25 cellular contexts compared by ENCODE assay signal in the genomic region with DNA sequence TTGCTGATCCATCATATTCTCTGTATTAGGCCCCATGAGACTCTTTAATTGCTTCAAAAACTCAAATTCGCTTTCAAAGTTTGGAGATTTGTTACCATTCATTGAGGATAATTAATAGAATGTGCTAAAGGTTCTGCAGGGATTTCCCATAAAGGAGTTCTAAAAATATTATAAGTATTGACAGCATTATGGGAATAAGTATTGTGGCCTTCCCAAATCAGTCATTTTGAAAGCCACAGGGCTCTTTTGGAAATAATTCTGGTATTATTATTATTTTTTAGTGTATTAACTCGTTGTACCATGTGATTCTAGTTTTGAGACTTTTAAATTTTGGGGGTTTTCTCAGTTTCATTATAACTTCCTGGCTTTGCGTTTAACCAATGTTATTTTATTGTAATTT.
"Had no signal": no experiment of that assay in that cellular context is flagged by ENCODE, and none has a peak within 500 bp of the region (broad histone marks: within the 10 kb centered on the region; RNA-seq: fewer than 3 reads in every experiment).

No MANE protein-coding gene starts in this region.

- H3K9ac ChIP-seq: neural progenitor cell, parathyroid adenoma had no signal

- H3K9me3 ChIP-seq: ovary, psoas muscle, right lobe of liver, sigmoid colon, stomach, thoracic aorta, thyroid gland, tibial nerve, upper lobe of left lung, vagina had no signal

- H3K4me1 ChIP-seq: neural progenitor cell, right lobe of liver, tibial nerve had no signal

- H3K4me3 ChIP-seq: neural progenitor cell, ovary, psoas muscle, right lobe of liver, sigmoid colon, stomach, thoracic aorta, thyroid gland, tibial nerve, upper lobe of left lung, vagina had no signal

- DNase-seq: natural killer cell; occipital lobe; ovary; posterior cingulate gyrus; psoas muscle; right cardiac atrium; right lobe of liver; sigmoid colon; small intestine; stimulated activated CD4-positive, alpha-beta T cell treated with anti-CD3 and anti-CD28 coated beads, Interleukin-15, amount 100 ng/mL, for 24 hours; stimulated activated CD4-positive, alpha-beta T cell treated with anti-CD3 and anti-CD28 coated beads, Interleukin-2, amount 100 ng/mL, for 24 hours; stimulated activated CD4-positive, alpha-beta T cell treated with anti-CD3 and anti-CD28 coated beads, Interleukin-2, amount 100 ng/mL, for 48 hours; stimulated activated CD4-positive, alpha-beta T cell treated with anti-CD3 and anti-CD28 coated beads, Interleukin-4, amount 100 ng/mL, for 24 hours; stimulated activated naive B cell treated with anti-CD40 and anti-IgM and Interleukin-4, amounts not matched to agents 10 μg/mL and 1 μg/mL and 100 μg/mL, for 72 hours; stimulated activated naive CD4-positive, alpha-beta T cell treated with Interleukin-2 at 50 U/mL for 16 hours; stomach; thyroid gland; trophoblast cell; upper lobe of left lung had no signal

- H3K27me3 ChIP-seq: neural progenitor cell, ovary, right lobe of liver, sigmoid colon, stomach, thyroid gland, tibial nerve, upper lobe of left lung, vagina had no signal

- ATAC-seq: natural killer cell; psoas muscle; right cardiac atrium; right lobe of liver; stimulated activated effector memory CD8-positive, alpha-beta T cell treated with anti-CD3 and anti-CD28 coated beads, Interleukin-12 subunit alpha, Interleukin-12 subunit beta, amount 100 ng/mL, for 72 hours; stimulated activated naive B cell treated with anti-CD40 and anti-IgM and Interleukin-4, amounts not matched to agents 10 μg/mL and 1 μg/mL and 100 μg/mL, for 72 hours had no signal

- H3K36me3 ChIP-seq: neural progenitor cell, ovary, right lobe of liver, sigmoid colon, stomach, thoracic aorta, thyroid gland, tibial nerve, upper lobe of left lung, vagina had no signal

- H2AFZ ChIP-seq: neural progenitor cell, parathyroid adenoma had no signal

- H3K4me2 ChIP-seq: neural progenitor cell had no signal

- H3K27ac ChIP-seq: neural progenitor cell, ovary, parathyroid adenoma, psoas muscle, right lobe of liver, sigmoid colon, stomach, thoracic aorta, thyroid gland, tibial nerve, upper lobe of left lung, vagina had no signal
